8 cellular contexts compared by ENCODE assay signal in the genomic region with DNA sequence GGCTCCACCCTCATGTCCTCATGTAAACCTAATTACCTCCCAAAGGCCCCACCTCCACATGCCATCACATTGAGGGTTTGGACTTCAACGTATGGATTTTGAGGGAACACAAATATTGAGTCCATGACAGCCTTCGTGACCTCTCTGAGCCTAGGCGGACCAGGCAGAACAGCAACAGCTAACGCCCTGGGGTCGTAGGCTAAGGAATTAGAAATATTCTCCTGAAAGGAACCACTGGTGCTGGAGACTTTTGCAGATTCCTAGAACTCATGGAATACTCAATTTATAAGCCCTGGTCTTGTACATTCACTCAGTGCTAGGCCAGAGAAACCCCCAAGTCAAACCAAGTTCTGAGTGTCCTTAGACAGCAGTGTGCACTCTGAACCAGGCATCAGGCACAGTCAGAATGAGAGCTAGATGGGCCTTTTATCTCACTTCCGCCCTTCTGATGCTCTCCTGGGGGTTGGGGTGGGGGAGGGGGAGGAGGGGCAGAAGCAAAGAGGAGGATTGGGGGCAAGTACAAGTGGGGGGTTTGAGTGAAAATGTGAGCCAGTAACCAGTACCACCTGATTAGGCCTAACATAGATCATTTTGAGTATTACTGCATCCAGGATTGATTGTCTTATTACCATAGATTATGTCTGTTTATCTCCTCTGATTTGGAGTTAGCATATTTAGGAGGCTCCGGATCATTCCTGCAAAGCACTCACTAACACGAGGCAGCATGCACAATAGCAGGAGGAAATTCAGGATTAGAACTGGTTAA.
DNase-seq lines count a peak whose midpoint lies in the region; ATAC-seq and TF ChIP-seq lines count a peak whose summit lies in the region.

No MANE protein-coding gene starts in this region.

- H3K4me1 Mint-ChIP-seq in stimulated activated memory B cell treated with anti-CD40 and anti-IgM and Interleukin-4, amounts not matched to agents 10 μg/mL and 1 μg/mL and 100 μg/mL, for 72 hours = peaks cover 20% of the 10 kb centered on the region

- peak overlapping the region; percentile 20; the same call in 1 of the 2 replicates for H3K4me3 ChIP-seq in BE2C (ENCODE audit: low read depth, low read length)
- no peak overlapping the region for H3K4me3 ChIP-seq in effector memory CD4-positive, alpha-beta T cell (ENCODE audit: insufficient read depth, low read depth, low read length, poor library complexity, severe bottlenecking)

- DNase-seq in BE2C (no peak), GOT3 (lab: John Stamatoyannopoulos, UW) (no peak), NCI-H82 treated with DMSO at 0.1 percent for 48 hours (lab: John Stamatoyannopoulos, UW; ENCODE audit: unreplicated experiment) (no peak)
- DNase-seq in effector memory CD4-positive, alpha-beta T cell = no peak

- H3K27me3 Mint-ChIP-seq in stimulated activated memory B cell treated with anti-CD40 and anti-IgM and Interleukin-4, amounts not matched to agents 10 μg/mL and 1 μg/mL and 100 μg/mL, for 72 hours = no peaks in the 10 kb centered on the region

- no peak for TF ChIP-seq CTCF in BE2C (IDR thresholded peaks at IDR 0.05; ENCODE audit: low read depth, low read length)

- peak overlapping the region; percentile 67 for H3K27ac ChIP-seq in angular gyrus (ENCODE audit: low read depth, low read length)
- no peak overlapping the region for H3K27ac ChIP-seq in effector memory CD4-positive, alpha-beta T cell (ENCODE audit: insufficient read depth, low read length, poor library complexity, severe bottlenecking)

- peak; percentile 78 for ATAC-seq in GM19324 (IDR thresholded peaks at IDR 0.05; ENCODE audit: low FRiP score, unreplicated experiment)
- peak; percentile 99 for ATAC-seq in HG03139 (IDR thresholded peaks at IDR 0.05; ENCODE audit: unreplicated experiment)
- peak; percentile 94 for ATAC-seq in stimulated activated memory B cell treated with anti-CD40 and anti-IgM and Interleukin-4, amounts not matched to agents 10 μg/mL and 1 μg/mL and 100 μg/mL, for 72 hours

- H3K9me3 Mint-ChIP-seq in stimulated activated memory B cell treated with anti-CD40 and anti-IgM and Interleukin-4, amounts not matched to agents 10 μg/mL and 1 μg/mL and 100 μg/mL, for 72 hours = no peaks in the 10 kb centered on the region

- no peaks in the 10 kb centered on the region for H3K9me3 ChIP-seq in BE2C
- no peaks in the 10 kb centered on the region for H3K9me3 ChIP-seq in effector memory CD4-positive, alpha-beta T cell (ENCODE audit: control insufficient read depth, low read length)

- H3K27me3 ChIP-seq in BE2C = no peaks in the 10 kb centered on the region
- H3K27me3 ChIP-seq in effector memory CD4-positive, alpha-beta T cell (replicated peaks; ENCODE audit: control insufficient read depth, insufficient read depth, low read length, poor library complexity, severe bottlenecking) = no peaks in the 10 kb centered on the region

- H3K27ac Mint-ChIP-seq in stimulated activated memory B cell treated with anti-CD40 and anti-IgM and Interleukin-4, amounts not matched to agents 10 μg/mL and 1 μg/mL and 100 μg/mL, for 72 hours = peak overlapping the region; percentile 80

- H3K36me3 Mint-ChIP-seq in stimulated activated memory B cell treated with anti-CD40 and anti-IgM and Interleukin-4, amounts not matched to agents 10 μg/mL and 1 μg/mL and 100 μg/mL, for 72 hours = peaks cover 27% of the 10 kb centered on the region

- H3K36me3 ChIP-seq in BE2C = no peaks in the 10 kb centered on the region
- H3K36me3 ChIP-seq in effector memory CD4-positive, alpha-beta T cell (ENCODE audit: control insufficient read depth, insufficient read depth, low read length) = no peaks in the 10 kb centered on the region

- H3K4me3 Mint-ChIP-seq in stimulated activated memory B cell treated with anti-CD40 and anti-IgM and Interleukin-4, amounts not matched to agents 10 μg/mL and 1 μg/mL and 100 μg/mL, for 72 hours = no peak overlapping the region

- H3K4me1 ChIP-seq in BE2C = peaks cover 6% of the 10 kb centered on the region
- peaks cover 6% of the 10 kb centered on the region for H3K4me1 ChIP-seq in effector memory CD4-positive, alpha-beta T cell (ENCODE audit: control insufficient read depth, insufficient read depth, low read length, poor library complexity, severe bottlenecking)
